Comparison of ENCODE assay signal across 8 cellular contexts in genomic region chr21:31785237-31786163, GRCh38. TPM values are rescaled to one million over a fixed set of nuclear protein-coding genes. Genes with fewer than 3 reads are reported as not detected.
DNase-seq lines count a peak whose midpoint lies in the region; ATAC-seq and TF ChIP-seq lines count a peak whose summit lies in the region.
"Not testable (repeated sequence)": the region's sequence is repeated elsewhere in the genome, so short reads cannot be mapped to it uniquely, and the experiment has no call there.

No MANE protein-coding gene starts in this region.

- not testable (repeated sequence) for H3K4me2 ChIP-seq in fibroblast of lung (ENCODE audit: extremely low read depth, insufficient read depth, low read length)

- not testable (repeated sequence) for H3K9ac ChIP-seq in fibroblast of lung (ENCODE audit: insufficient read depth, low read length)

- not testable (repeated sequence) for H3K27me3 Mint-ChIP-seq in memory B cell

- not testable (repeated sequence) for H3K79me2 ChIP-seq in fibroblast of lung (ENCODE audit: control insufficient read depth, insufficient read depth, low read length)

- peak; percentile 65 for ATAC-seq in memory B cell (ENCODE audit: low read depth)

- in situ Hi-C loops in SK-MEL-5 (cut with HindIII; ENCODE audit: low pct_unique_long_range_greater_than_20kb, low sequenced_read_pairs) = not testable (repeated sequence)

- not testable (repeated sequence) for H3K4me3 Mint-ChIP-seq in memory B cell

- H2AFZ ChIP-seq in fibroblast of lung (ENCODE audit: low read length) = not testable (repeated sequence)

- not testable (repeated sequence) for H3K27ac ChIP-seq in fibroblast of lung (ENCODE audit: insufficient read depth, low read length)

- not testable (repeated sequence) for H3K36me3 Mint-ChIP-seq in memory B cell

- H3K9me3 ChIP-seq in fibroblast of lung (ENCODE audit: control insufficient read depth, insufficient read depth, low read depth, low read length) = not testable (repeated sequence)

- DNase-seq in Ammon's horn (ENCODE audit: low spot score) (peak; percentile 90), GM19240 (ENCODE audit: insufficient read length, low spot score) (peak; percentile 15), NCI-H187 treated with DMSO at 0.1 percent for 48 hours (lab: John Stamatoyannopoulos, UW) (peak; percentile 66), SK-MEL-5 (ENCODE audit: low read depth, low spot score) (peak; percentile 83), fibroblast of lung (ENCODE audit: low read depth in 2 of 2) (peak; percentile 55 to 80), memory B cell (ENCODE audit: low spot score in 2 of 2) (peak; percentile 46 to 58)
- DNase-seq in activated effector memory CD4-positive, alpha-beta T cell treated with anti-CD3 and anti-CD28 coated beads, Interleukin-2, amount 50 U/mL, for 16 hours = peak; percentile 73
- peak; percentile 52 for DNase-seq in stimulated activated CD4-positive, alpha-beta T cell treated with anti-CD3 and anti-CD28 coated beads, Interleukin-4, amount 100 ng/mL, for 24 hours

- not testable (repeated sequence) for H3K36me3 ChIP-seq in fibroblast of lung (ENCODE audit: control insufficient read depth, insufficient read depth, low read length)

- peak overlapping the region; percentile 46 for H3K27ac Mint-ChIP-seq in memory B cell

- H3K4me1 Mint-ChIP-seq in memory B cell = peaks cover 27% of the 10 kb centered on the region

- not testable (repeated sequence) for H3K4me1 ChIP-seq in fibroblast of lung (ENCODE audit: control insufficient read depth, extremely low read depth, insufficient read depth, low read length)

- H3K4me3 ChIP-seq in fibroblast of lung (replicated peaks in 1 of 4; ENCODE audit: control extremely low read depth in 1 of 4, insufficient read depth in 1 of 4, low read depth in 3 of 4, low read length in 4 of 4) = not testable (repeated sequence)

- TF ChIP-seq CTCF in fibroblast of lung (conservative IDR thresholded peaks at IDR 0.05 in 1 of 2, IDR thresholded peaks at IDR 0.05 in 1 of 2; ENCODE audit: low read depth in 1 of 2, low read length in 2 of 2) = peak; percentile 79 to 81

- H3K9me3 Mint-ChIP-seq in memory B cell = not testable (repeated sequence)

- H3K27me3 ChIP-seq in fibroblast of lung (ENCODE audit: control insufficient read depth, insufficient read depth, low read length) = not testable (repeated sequence)

- not testable (repeated sequence) for H4K20me1 ChIP-seq in fibroblast of lung (ENCODE audit: control insufficient read depth, extremely low read depth, insufficient read depth, low read length)

RNA-seq across cellular contexts. Expression of gene SCAF4, which starts 53.6 kb away (rescaled TPM):
- total RNA-seq in SK-MEL-5 (2014; rRNA removed; shearing (Covaris generic)) = 3.5 TPM in 2 replicates
- 19.7 and 26.4 TPM in 2 replicates for polyA plus RNA-seq in SK-MEL-5 (2015; cell fraction: cytosol; rRNA removed)
- polyA plus RNA-seq in SK-MEL-5 (2015; cell fraction: nucleus; rRNA removed) = 41.4 and 51.5 TPM in 2 replicates
- 3.9 and 5.6 TPM in 2 replicates for total RNA-seq in fibroblast of lung
- polyA plus RNA-seq in fibroblast of lung = 7.5 and 12.5 TPM in 2 replicates
- 12.5 and 15.7 TPM in 2 replicates for polyA plus RNA-seq in fibroblast of lung (2012)
- polyA minus RNA-seq in fibroblast of lung (ENCODE audit: low replicate concordance) = 19.7 and 23.8 TPM in 2 replicates

Comparison
In these comparisons a context has a peak if more than half of its experiments do, and no peak if none do; other contexts are left out.
1. DNase-seq: peak in every context shown above with its lines; median percentile 90 in Ammon's horn; 83 in SK-MEL-5; 73 in activated effector memory CD4-positive, alpha-beta T cell treated with anti-CD3 and anti-CD28 coated beads, Interleukin-2, amount 50 U/mL, for 16 hours; 68 in fibroblast of lung; 66 in NCI-H187 treated with DMSO at 0.1 percent for 48 hours; 52 in memory B cell; 52 in stimulated activated CD4-positive, alpha-beta T cell treated with anti-CD3 and anti-CD28 coated beads, Interleukin-4, amount 100 ng/mL, for 24 hours; 15 in GM19240.